Comparison of ENCODE assay signal across 1 cellular context in the genomic region with DNA sequence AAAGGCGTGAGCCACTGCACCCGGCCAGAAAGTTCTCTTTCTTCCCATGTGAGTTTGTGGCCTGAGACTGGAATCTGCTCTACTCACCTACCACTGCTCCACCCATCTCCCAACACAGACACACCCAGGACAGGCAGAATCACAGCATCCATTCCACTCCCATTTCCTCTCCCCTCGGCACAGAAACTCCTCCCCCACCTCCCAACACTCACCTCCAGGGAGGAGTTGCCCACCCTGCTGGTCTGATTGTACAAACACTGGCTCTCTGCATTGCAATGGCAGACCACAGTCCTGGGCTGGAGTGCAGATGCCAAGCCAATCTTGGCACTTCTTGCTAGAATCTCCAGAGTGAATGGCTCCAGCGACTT.
TF ChIP-seq lines count a peak whose summit lies in the region.

No MANE protein-coding gene starts in this region.

TF ChIP-seq in HepG2, 621 proteins besides CTCF, POLR2A, EP300 and RAD21:
- TF ChIP-seq ZNF432 (CRISPR knock-in tag; IDR thresholded peaks at IDR 0.05; ENCODE audit: borderline replicate concordance) (no peak), TBX3 (IDR thresholded peaks at IDR 0.05; ENCODE audit: borderline replicate concordance) (no peak), IKZF1 (IDR thresholded peaks at IDR 0.05) (no peak), SMYD3 (CRISPR knock-in tag; IDR thresholded peaks at IDR 0.05) (no peak), SAFB2 (CRISPR knock-in tag; IDR thresholded peaks at IDR 0.05; ENCODE audit: borderline replicate concordance, low read depth) (no peak), ZNF724P (CRISPR knock-in tag; IDR thresholded peaks at IDR 0.05; ENCODE audit: borderline replicate concordance) (no peak)
- TF ChIP-seq, protein P1, sequence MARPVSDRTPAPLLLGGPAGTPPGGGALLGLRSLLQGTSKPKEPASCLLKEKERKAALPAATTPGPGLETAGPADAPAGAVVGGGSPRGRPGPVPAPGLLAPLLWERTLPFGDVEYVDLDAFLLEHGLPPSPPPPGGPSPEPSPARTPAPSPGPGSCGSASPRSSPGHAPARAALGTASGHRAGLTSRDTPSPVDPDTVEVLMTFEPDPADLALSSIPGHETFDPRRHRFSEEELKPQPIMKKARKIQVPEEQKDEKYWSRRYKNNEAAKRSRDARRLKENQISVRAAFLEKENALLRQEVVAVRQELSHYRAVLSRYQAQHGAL (CRISPR knock-in tag; IDR thresholded peaks at IDR 0.05; ENCODE audit: not compliant biosample characterization): no peak
- TF ChIP-seq, protein P2, sequence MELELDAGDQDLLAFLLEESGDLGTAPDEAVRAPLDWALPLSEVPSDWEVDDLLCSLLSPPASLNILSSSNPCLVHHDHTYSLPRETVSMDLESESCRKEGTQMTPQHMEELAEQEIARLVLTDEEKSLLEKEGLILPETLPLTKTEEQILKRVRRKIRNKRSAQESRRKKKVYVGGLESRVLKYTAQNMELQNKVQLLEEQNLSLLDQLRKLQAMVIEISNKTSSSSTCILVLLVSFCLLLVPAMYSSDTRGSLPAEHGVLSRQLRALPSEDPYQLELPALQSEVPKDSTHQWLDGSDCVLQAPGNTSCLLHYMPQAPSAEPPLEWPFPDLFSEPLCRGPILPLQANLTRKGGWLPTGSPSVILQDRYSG (CRISPR knock-in tag; IDR thresholded peaks at IDR 0.05): no peak
- TF ChIP-seq, protein P3, sequence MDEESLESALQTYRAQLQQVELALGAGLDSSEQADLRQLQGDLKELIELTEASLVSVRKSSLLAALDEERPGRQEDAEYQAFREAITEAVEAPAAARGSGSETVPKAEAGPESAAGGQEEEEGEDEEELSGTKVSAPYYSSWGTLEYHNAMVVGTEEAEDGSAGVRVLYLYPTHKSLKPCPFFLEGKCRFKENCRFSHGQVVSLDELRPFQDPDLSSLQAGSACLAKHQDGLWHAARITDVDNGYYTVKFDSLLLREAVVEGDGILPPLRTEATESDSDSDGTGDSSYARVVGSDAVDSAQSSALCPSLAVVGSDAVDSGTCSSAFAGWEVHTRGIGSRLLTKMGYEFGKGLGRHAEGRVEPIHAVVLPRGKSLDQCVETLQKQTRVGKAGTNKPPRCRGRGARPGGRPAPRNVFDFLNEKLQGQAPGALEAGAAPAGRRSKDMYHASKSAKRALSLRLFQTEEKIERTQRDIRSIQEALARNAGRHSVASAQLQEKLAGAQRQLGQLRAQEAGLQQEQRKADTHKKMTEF (CRISPR knock-in tag; IDR thresholded peaks at IDR 0.05): no peak
- TF ChIP-seq, protein P4, sequence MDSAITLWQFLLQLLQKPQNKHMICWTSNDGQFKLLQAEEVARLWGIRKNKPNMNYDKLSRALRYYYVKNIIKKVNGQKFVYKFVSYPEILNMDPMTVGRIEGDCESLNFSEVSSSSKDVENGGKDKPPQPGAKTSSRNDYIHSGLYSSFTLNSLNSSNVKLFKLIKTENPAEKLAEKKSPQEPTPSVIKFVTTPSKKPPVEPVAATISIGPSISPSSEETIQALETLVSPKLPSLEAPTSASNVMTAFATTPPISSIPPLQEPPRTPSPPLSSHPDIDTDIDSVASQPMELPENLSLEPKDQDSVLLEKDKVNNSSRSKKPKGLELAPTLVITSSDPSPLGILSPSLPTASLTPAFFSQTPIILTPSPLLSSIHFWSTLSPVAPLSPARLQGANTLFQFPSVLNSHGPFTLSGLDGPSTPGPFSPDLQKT (CRISPR knock-in tag; IDR thresholded peaks at IDR 0.05; ENCODE audit: borderline replicate concordance): no peak
- TF ChIP-seq, protein P5, sequence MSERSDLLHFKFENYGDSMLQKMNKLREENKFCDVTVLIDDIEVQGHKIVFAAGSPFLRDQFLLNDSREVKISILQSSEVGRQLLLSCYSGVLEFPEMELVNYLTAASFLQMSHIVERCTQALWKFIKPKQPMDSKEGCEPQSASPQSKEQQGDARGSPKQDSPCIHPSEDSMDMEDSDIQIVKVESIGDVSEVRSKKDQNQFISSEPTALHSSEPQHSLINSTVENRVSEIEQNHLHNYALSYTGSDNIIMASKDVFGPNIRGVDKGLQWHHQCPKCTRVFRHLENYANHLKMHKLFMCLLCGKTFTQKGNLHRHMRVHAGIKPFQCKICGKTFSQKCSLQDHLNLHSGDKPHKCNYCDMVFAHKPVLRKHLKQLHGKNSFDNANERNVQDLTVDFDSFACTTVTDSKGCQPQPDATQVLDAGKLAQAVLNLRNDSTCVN (CRISPR knock-in tag; IDR thresholded peaks at IDR 0.05; ENCODE audit: borderline replicate concordance): no peak
